Comparison of ENCODE assay signal across 8 cellular contexts in the genomic region with DNA sequence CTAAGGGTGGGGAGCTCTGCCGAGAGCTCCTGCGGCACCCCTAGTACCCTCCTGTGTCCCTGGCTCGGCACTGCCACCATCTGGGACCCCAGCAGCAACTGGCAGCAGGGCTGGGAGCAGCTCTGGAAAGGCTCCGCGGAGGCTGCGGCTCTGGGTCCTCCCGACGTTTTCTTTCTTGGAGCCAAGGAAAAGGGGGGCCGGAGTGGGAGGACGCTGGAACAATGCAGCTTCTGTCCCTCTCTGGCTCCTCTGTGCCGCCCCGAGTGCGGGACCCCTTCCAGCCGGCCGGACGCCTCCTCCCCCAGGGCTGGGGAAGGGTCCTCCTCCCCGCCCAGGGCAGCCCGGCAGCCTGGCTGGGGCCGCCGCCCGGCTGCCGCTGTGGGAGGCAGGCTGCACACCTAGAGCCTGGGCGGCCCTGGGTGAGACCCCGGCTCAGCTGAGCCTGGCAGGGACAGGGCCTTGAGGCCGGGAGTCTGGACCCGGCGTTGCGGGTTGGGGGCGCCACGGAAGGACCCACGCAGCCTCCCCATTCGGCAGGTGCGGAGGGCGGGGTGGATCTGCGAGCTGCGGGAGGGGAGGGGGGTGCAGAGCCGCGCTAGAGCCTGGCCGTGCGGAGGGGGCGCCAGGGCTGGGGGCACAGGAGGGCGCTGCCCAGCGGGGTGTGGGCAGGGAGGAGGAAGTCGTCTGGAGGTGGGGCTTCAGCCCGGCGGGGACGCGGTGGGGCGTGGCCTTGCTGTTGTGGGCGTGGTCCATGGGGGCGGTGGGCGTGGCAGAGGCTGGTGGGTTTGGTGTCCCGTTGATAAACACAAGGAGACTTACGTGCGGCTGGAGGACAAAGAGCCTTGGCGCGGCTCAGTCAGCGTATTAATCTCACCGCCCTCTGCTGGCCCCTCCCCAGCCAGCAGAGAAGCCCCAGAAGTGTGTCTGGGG. TPM values are rescaled to one million over a fixed set of nuclear protein-coding genes. Genes with fewer than 3 reads are reported as not detected.
A peak's percentile ranks its signal among the peaks of the same experiment; 100 is the strongest.
DNase-seq lines count a peak whose midpoint lies in the region; ATAC-seq, FAIRE-seq and TF ChIP-seq lines count a peak whose summit lies in the region.

No MANE protein-coding gene starts in this region.

- no peak overlapping the region for H4K91ac ChIP-seq in H1 (replicated peaks; ENCODE audit: insufficient read length, low read length)

- no peaks in the 10 kb centered on the region for H3K27me3 ChIP-seq in H1 (replicated peaks in 1 of 4; ENCODE audit: control insufficient read depth in 3 of 4, extremely low read depth in 1 of 4, insufficient read depth in 3 of 4, low read length in 3 of 4)
- H3K27me3 ChIP-seq in mesendoderm (ENCODE audit: insufficient read depth, low read length, poor library complexity) = no peaks in the 10 kb centered on the region

- H4K20me1 ChIP-seq in H1 (replicated peaks in 1 of 2; ENCODE audit: control insufficient read depth in 1 of 2, insufficient read depth in 2 of 2, low read length in 2 of 2) = no peaks in the 10 kb centered on the region

- H3K4ac ChIP-seq in H1 (replicated peaks; ENCODE audit: insufficient read length, low read depth, low read length) (peak overlapping the region; percentile 41), mesendoderm (ENCODE audit: low read depth, low read length) (no peak overlapping the region)

- no peak overlapping the region; the same call in 1 of the 2 replicates for H2BK5ac ChIP-seq in H1 (ENCODE audit: low read depth, low read length)
- H2BK5ac ChIP-seq in mesendoderm (ENCODE audit: low read length) = no peak overlapping the region

- DNase-seq in Ammon's horn (ENCODE audit: low spot score) = peak; percentile 85
- DNase-seq in activated CD8-positive, alpha-beta T cell treated with anti-CD3 and anti-CD28 coated beads for 36 hours = peak; percentile 81
- peak; percentile 80 to 100 for DNase-seq in H1 (ENCODE audit: low read depth in 1 of 2, low spot score in 2 of 2)
- peak; percentile 90 for DNase-seq in mesendoderm
- peak; percentile 33 for DNase-seq in stimulated activated CD8-positive, alpha-beta memory T cell treated with anti-CD3 and anti-CD28 coated beads, Interleukin-12 subunit alpha, Interleukin-12 subunit beta, amount 100 ng/mL, for 4 hours (ENCODE audit: low read depth)
- DNase-seq in HK-2 (ENCODE audit: unreplicated experiment) = no peak

- peak overlapping the region; percentile 62; the same call in 1 of the 2 replicates for H2BK12ac ChIP-seq in H1 (ENCODE audit: low read depth, low read length)

- H2BK120ac ChIP-seq in H1 (replicated peaks; ENCODE audit: low read depth, low read length) (no peak overlapping the region), mesendoderm (ENCODE audit: low read depth, low read length) (no peak overlapping the region)

- H3K9ac ChIP-seq in H1 (replicated peaks in 1 of 4; ENCODE audit: extremely low read depth in 1 of 4, low read depth in 3 of 4, low read length in 3 of 4) = peak overlapping the region in 2 of 4 experiments; percentile 60 to 63; a peak in 4 of 7 replicates
- peak overlapping the region; percentile 75 for H3K9ac ChIP-seq in mesendoderm (ENCODE audit: low read length)

- H3K14ac ChIP-seq in H1 (ENCODE audit: insufficient read length) = no peak overlapping the region

- ATAC-seq in activated CD8-positive, alpha-beta T cell treated with anti-CD3 and anti-CD28 coated beads for 36 hours = peak; percentile 88
- ATAC-seq in GM21381 (IDR thresholded peaks at IDR 0.05; ENCODE audit: unreplicated experiment) = no peak

- H4K8ac ChIP-seq in H1 (ENCODE audit: extremely low read depth, insufficient read depth, low read length) = peak overlapping the region; percentile 90
- no peak overlapping the region for H4K8ac ChIP-seq in mesendoderm (ENCODE audit: low read depth, low read length)

- no peak overlapping the region for H3K27ac Mint-ChIP-seq in activated CD8-positive, alpha-beta T cell treated with anti-CD3 and anti-CD28 coated beads for 36 hours

- POLR2A ChIA-PET in activated CD8-positive, alpha-beta T cell treated with anti-CD3 and anti-CD28 coated beads for 36 hours (lab: Charles Lee) = interaction anchor here (1.4 kb wide), 2 partner anchors 11 to 12 kb away, joined by 3 read pairs; no protein-coding TSS in a partner anchor
- POLR2A ChIA-PET in H1 (lab: Charles Lee; ENCODE audit: partially characterized antibody) = interaction anchor here (0.9 to 8.0 kb wide), 6 partner anchors 9 to 66 kb away, joined by 3 to 137 read pairs (median 3); a partner anchor contains a TSS

- H3K9me3 ChIP-seq in H1 (ENCODE audit: insufficient read depth in 2 of 2, low read depth in 1 of 2, low read length in 1 of 2) = no peaks in the 10 kb centered on the region

- CTCF ChIA-PET in activated CD8-positive, alpha-beta T cell treated with anti-CD3 and anti-CD28 coated beads for 36 hours (lab: Charles Lee) = no interaction called here
- CTCF ChIA-PET in H1 (lab: Charles Lee; ENCODE audit: partially characterized antibody) = interaction anchor here (0.7 to 7.9 kb wide), 9 partner anchors 12 to 180 kb away, joined by 3 to 80 read pairs (median 3); a partner anchor contains a TSS

- H3K23ac ChIP-seq in H1 (ENCODE audit: insufficient read length) = no peak overlapping the region
- H3K23ac ChIP-seq in mesendoderm (ENCODE audit: low read length) = peak overlapping the region; percentile 89

- H3K79me2 ChIP-seq in H1 (ENCODE audit: control insufficient read depth in 1 of 2, insufficient read depth in 2 of 2, low read length in 2 of 2) (no peaks in the 10 kb centered on the region), mesendoderm (ENCODE audit: control insufficient read depth, insufficient read depth, low read length) (no peaks in the 10 kb centered on the region)

- H2AFZ ChIP-seq in H1 (ENCODE audit: low read length) = no peak overlapping the region

- H3K36me3 Mint-ChIP-seq in activated CD8-positive, alpha-beta T cell treated with anti-CD3 and anti-CD28 coated beads for 36 hours (ENCODE audit: low read depth) = no peaks in the 10 kb centered on the region

- TF ChIP-seq EP300 in Ishikawa (IDR thresholded peaks at IDR 0.05; ENCODE audit: borderline replicate concordance) = no peak
- no peak for TF ChIP-seq EP300 in H1 (IDR thresholded peaks at IDR 0.05; ENCODE audit: borderline replicate concordance in 1 of 2, low read depth in 2 of 2, low read length in 2 of 2)

- no peaks in the 10 kb centered on the region for H3K9me3 Mint-ChIP-seq in activated CD8-positive, alpha-beta T cell treated with anti-CD3 and anti-CD28 coated beads for 36 hours

- H2BK20ac ChIP-seq in H1 (ENCODE audit: low read length) = no peak overlapping the region

- H3K36me3 ChIP-seq in H1 (ENCODE audit: control insufficient read depth in 2 of 4, insufficient read depth in 4 of 4, low read length in 3 of 4) = peaks cover 0 to 2% (median 0%) of the 10 kb centered on the region in 4 experiments; a peak in 2 of 8 replicates
- no peaks in the 10 kb centered on the region for H3K36me3 ChIP-seq in mesendoderm (ENCODE audit: control insufficient read depth, insufficient read depth, low read length)

- intact Hi-C loops in activated CD8-positive, alpha-beta T cell treated with anti-CD3 and anti-CD28 coated beads for 36 hours (cut with micrococcal nuclease) = no loop called here

- 24% methylated on average over 16 of the region's 59 CpGs; no CpG with 5 or more reads in 1 of the 2 experiments for WGBS in H1 (ENCODE audit: extremely low coverage in 1 of 2, insufficient coverage in 1 of 2, insufficient read length in 1 of 2, insufficient replicate concordance in 2 of 2, low coverage in 1 of 2, low lambda C conversion rate in 2 of 2, missing lambda C conversion rate in 1 of 2), 2 experiments
- WGBS in mesendoderm (ENCODE audit: extremely low coverage, insufficient coverage, low lambda C conversion rate) = no CpG with 5 or more reads among the region's 59 CpGs

- H4K5ac ChIP-seq in H1 (ENCODE audit: insufficient read length, low read depth, low read length) (no peak overlapping the region), mesendoderm (ENCODE audit: low read length) (no peak overlapping the region)

- H3K56ac ChIP-seq in H1 (replicated peaks; ENCODE audit: insufficient read length, low read depth, low read length) (no peak overlapping the region), mesendoderm (ENCODE audit: low read length) (peak overlapping the region; percentile 86)

- peaks cover 0 to 19% (median 10%) of the 10 kb centered on the region in 4 experiments; a peak in 6 of 7 replicates for H3K4me1 ChIP-seq in H1 (replicated peaks in 1 of 4; ENCODE audit: control insufficient read depth in 3 of 4, insufficient read depth in 4 of 4, low read length in 3 of 4)
- no peaks in the 10 kb centered on the region for H3K4me1 ChIP-seq in mesendoderm (ENCODE audit: control insufficient read depth, low read depth, low read length)

- H3K23me2 ChIP-seq in H1 (ENCODE audit: low read depth, low read length) = peaks cover 2% of the 10 kb centered on the region; the same call in 1 of the 2 replicates

- no peaks in the 10 kb centered on the region for H3K27me3 Mint-ChIP-seq in activated CD8-positive, alpha-beta T cell treated with anti-CD3 and anti-CD28 coated beads for 36 hours

- H3K27ac ChIP-seq in H1 (ENCODE audit: low read depth, low read length) (peak overlapping the region; percentile 52), mesendoderm (ENCODE audit: low read depth, low read length) (no peak overlapping the region)

- H3K18ac ChIP-seq in H1 (ENCODE audit: extremely low read depth, low read length) (no peak overlapping the region; the same call in 1 of the 2 replicates), mesendoderm (ENCODE audit: low read length) (peak overlapping the region; percentile 35)

- TF ChIP-seq CTCF in activated CD8-positive, alpha-beta T cell treated with anti-CD3 and anti-CD28 coated beads for 36 hours (IDR thresholded peaks at IDR 0.05) = no peak
- TF ChIP-seq CTCF in H1 (IDR thresholded peaks at IDR 0.05; ENCODE audit: control extremely low read depth in 1 of 3, insufficient read depth in 1 of 3, low read depth in 1 of 3, low read length in 3 of 3) = peak in 2 of 3 experiments; percentile 6 to 22; a peak in 3 of 4 replicates

- H2BK15ac ChIP-seq in H1 (ENCODE audit: low read length) (no peak overlapping the region), mesendoderm (replicated peaks; ENCODE audit: low read depth) (no peak overlapping the region)

- H3K79me1 ChIP-seq in H1 (ENCODE audit: low read depth, low read length) (no peaks in the 10 kb centered on the region), mesendoderm (ENCODE audit: low read length) (no peaks in the 10 kb centered on the region)

- TF ChIP-seq RAD21 in Ishikawa (IDR thresholded peaks at IDR 0.05; ENCODE audit: low read depth) (no peak), H1 (IDR thresholded peaks at IDR 0.05 in 1 of 2, conservative IDR thresholded peaks at IDR 0.05 in 1 of 2; ENCODE audit: low read depth in 2 of 2, low read length in 2 of 2) (peak in 1 of 2 experiments; percentile 13; a peak in 1 of 4 replicates)

- H3K4me2 ChIP-seq in H1 (ENCODE audit: insufficient read depth in 1 of 2, low read depth in 2 of 2, low read length in 2 of 2) = peak overlapping the region; percentile 54 to 77
- H3K4me2 ChIP-seq in mesendoderm (ENCODE audit: low read length) = peak overlapping the region; percentile 73

- H2AK5ac ChIP-seq in H1 (ENCODE audit: low read depth, low read length) (no peak overlapping the region), mesendoderm (ENCODE audit: low read length) (no peak overlapping the region)

- TF ChIP-seq POLR2A in H1 (IDR thresholded peaks at IDR 0.05; ENCODE audit: control extremely low read depth in 1 of 2, low read depth in 2 of 2, low read length in 2 of 2) = 0 out of 3 replicates have a peak, but pooled peaks of 1 of the 2 experiments have one; percentile 32

- H3K4me3 Mint-ChIP-seq in activated CD8-positive, alpha-beta T cell treated with anti-CD3 and anti-CD28 coated beads for 36 hours = no peak overlapping the region

- FAIRE-seq in H1 (lab: Jason Lieb, UNC) = no peak

- H3K4me1 Mint-ChIP-seq in activated CD8-positive, alpha-beta T cell treated with anti-CD3 and anti-CD28 coated beads for 36 hours (ENCODE audit: low read depth) = peaks cover 5% of the 10 kb centered on the region

- H3K4me3 ChIP-seq in H1 (ENCODE audit: extremely low read depth in 1 of 4, insufficient read depth in 2 of 4, low read depth in 3 of 4, low read length in 4 of 4) (peak overlapping the region; percentile 23 to 72 (median 28); a peak in 7 of 8 replicates), mesendoderm (ENCODE audit: low read length) (no peak overlapping the region)

RNA-seq across cellular contexts. Expression of a gene that starts 15.1 kb away (rescaled TPM):
- total RNA-seq in activated CD8-positive, alpha-beta T cell treated with anti-CD3 and anti-CD28 coated beads for 36 hours = 1 to 10 TPM; 8.8 to 10.0 TPM
- total RNA-seq in H1 (2021; fragmentation: NEBNext Ultra II Directional; extraction: Animal tissue kit (Norgen Biotek cat#: 25700)) = 15.7 and 18.0 TPM in 2 replicates
- 12.8 and 19.8 TPM in 2 replicates for polyA plus RNA-seq in H1 (2011; rRNA removed)
- 13.8 TPM for polyA plus RNA-seq in H1 (2011; cell fraction: cytosol; rRNA removed)
- 39.2 TPM for polyA plus RNA-seq in H1 (2011; cell fraction: nucleus; rRNA removed)
- 9.3 to 15.2 TPM (median 14.5 TPM) in 4 replicates for polyA plus RNA-seq in H1 (2012, experiment 1 of 2)
- polyA plus RNA-seq in H1 (2012, experiment 2 of 2) = 12.0 TPM
- polyA plus RNA-seq in H1 (2013, experiment 1 of 2) = 14.4 TPM
- polyA plus RNA-seq in H1 (2013, experiment 2 of 2) = 13.9 TPM
- polyA minus RNA-seq in H1 (2011; rRNA and poly(A)+ RNA removed) = 3.5 and 4.2 TPM in 2 replicates
- polyA minus RNA-seq in H1 (2011; cell fraction: cytosol; rRNA and poly(A)+ RNA removed) = 12.7 TPM
- 11.2 TPM for polyA minus RNA-seq in H1 (2011; cell fraction: nucleus; rRNA and poly(A)+ RNA removed)
- 8.2 TPM for polyA plus RNA-seq in mesendoderm (2013, experiment 1 of 2)
- polyA plus RNA-seq in mesendoderm (2013, experiment 2 of 2) = 8.6 TPM

RNA-seq across cellular contexts. Expression of a gene that starts 21.1 kb away (rescaled TPM):
- total RNA-seq in activated CD8-positive, alpha-beta T cell treated with anti-CD3 and anti-CD28 coated beads for 36 hours = 10 to 100 TPM; 16.1 to 17.4 TPM
- total RNA-seq in H1 (2021; fragmentation: NEBNext Ultra II Directional; extraction: Animal tissue kit (Norgen Biotek cat#: 25700)) = 17.9 and 19.0 TPM in 2 replicates
- polyA plus RNA-seq in H1 (2011; rRNA removed) = 11.6 and 13.6 TPM in 2 replicates
- polyA plus RNA-seq in H1 (2011; cell fraction: cytosol; rRNA removed) = 19.7 TPM
- 13.9 TPM for polyA plus RNA-seq in H1 (2011; cell fraction: nucleus; rRNA removed)
- 6.2 to 15.0 TPM (median 13.2 TPM) in 4 replicates for polyA plus RNA-seq in H1 (2012, experiment 1 of 2)
- polyA plus RNA-seq in H1 (2012, experiment 2 of 2) = 11.1 TPM
- polyA plus RNA-seq in H1 (2013, experiment 1 of 2) = 14.6 TPM
- 15.8 TPM for polyA plus RNA-seq in H1 (2013, experiment 2 of 2)
- 0.61 and 1.1 TPM in 2 replicates for polyA minus RNA-seq in H1 (2011; rRNA and poly(A)+ RNA removed)
- 3.7 TPM for polyA minus RNA-seq in H1 (2011; cell fraction: cytosol; rRNA and poly(A)+ RNA removed)
- polyA minus RNA-seq in H1 (2011; cell fraction: nucleus; rRNA and poly(A)+ RNA removed) = 10.4 TPM
- polyA plus RNA-seq in mesendoderm (2013, experiment 1 of 2) = 18.9 TPM
- 19.7 TPM for polyA plus RNA-seq in mesendoderm (2013, experiment 2 of 2)

RNA-seq across cellular contexts. Expression of a gene that starts 31.0 kb away (rescaled TPM):
- total RNA-seq in activated CD8-positive, alpha-beta T cell treated with anti-CD3 and anti-CD28 coated beads for 36 hours = 1 to 10 TPM; 6.8 to 7.1 TPM
- total RNA-seq in H1 (2021; fragmentation: NEBNext Ultra II Directional; extraction: Animal tissue kit (Norgen Biotek cat#: 25700)) = 0.88 and 1.1 TPM in 2 replicates
- 0.13 and 0.15 TPM in 2 replicates for polyA plus RNA-seq in H1 (2011; rRNA removed)
- 0.26 TPM for polyA plus RNA-seq in H1 (2011; cell fraction: cytosol; rRNA removed)
- 1.7 TPM for polyA plus RNA-seq in H1 (2011; cell fraction: nucleus; rRNA removed)
- polyA plus RNA-seq in H1 (2012, experiment 1 of 2) = 0.57 to 0.92 TPM (median 0.67 TPM) in 4 replicates
- polyA plus RNA-seq in H1 (2012, experiment 2 of 2) = 0.22 TPM
- polyA plus RNA-seq in H1 (2013, experiment 1 of 2) = 0.10 TPM
- 0.17 TPM for polyA plus RNA-seq in H1 (2013, experiment 2 of 2)
- 0.07 TPM in 1 of 2 replicates, not detected in the other for polyA minus RNA-seq in H1 (2011; rRNA and poly(A)+ RNA removed)
- polyA minus RNA-seq in H1 (2011; cell fraction: cytosol; rRNA and poly(A)+ RNA removed) = not detected
- 0.90 TPM for polyA minus RNA-seq in H1 (2011; cell fraction: nucleus; rRNA and poly(A)+ RNA removed)
- 0.29 TPM for polyA plus RNA-seq in mesendoderm (2013, experiment 1 of 2)
- 0.20 TPM for polyA plus RNA-seq in mesendoderm (2013, experiment 2 of 2)

RNA-seq across cellular contexts. Expression of a gene that starts 38.6 kb away (rescaled TPM):
- under 1 TPM in 1 of 2 experiments, not detected in 1; 0.07 TPM for total RNA-seq in activated CD8-positive, alpha-beta T cell treated with anti-CD3 and anti-CD28 coated beads for 36 hours
- not detected in 2 replicates for total RNA-seq in H1 (2021; fragmentation: NEBNext Ultra II Directional; extraction: Animal tissue kit (Norgen Biotek cat#: 25700))
- polyA plus RNA-seq in H1 (2011; rRNA removed) = 0.02 TPM in 2 replicates
- polyA plus RNA-seq in H1 (2011; cell fraction: cytosol; rRNA removed) = 0.01 TPM
- polyA plus RNA-seq in H1 (2011; cell fraction: nucleus; rRNA removed) = 0.07 TPM
- 0.03 TPM in 2 of 4 replicates, not detected in the others for polyA plus RNA-seq in H1 (2012, experiment 1 of 2)
- polyA plus RNA-seq in H1 (2012, experiment 2 of 2) = 0.03 TPM
- polyA plus RNA-seq in H1 (2013, experiment 1 of 2) = 0.02 TPM
- under 0.01 TPM for polyA plus RNA-seq in H1 (2013, experiment 2 of 2)
- 0.06 TPM in 1 of 2 replicates, not detected in the other for polyA minus RNA-seq in H1 (2011; rRNA and poly(A)+ RNA removed)
- polyA minus RNA-seq in H1 (2011; cell fraction: cytosol; rRNA and poly(A)+ RNA removed) = not detected
- not detected for polyA minus RNA-seq in H1 (2011; cell fraction: nucleus; rRNA and poly(A)+ RNA removed)
- polyA plus RNA-seq in mesendoderm (2013, experiment 1 of 2) = under 0.01 TPM
- polyA plus RNA-seq in mesendoderm (2013, experiment 2 of 2) = under 0.01 TPM

RNA-seq across cellular contexts. Expression of a gene that starts 57.5 kb away (rescaled TPM):
- 10 to 100 TPM; 15.5 to 17.1 TPM for total RNA-seq in activated CD8-positive, alpha-beta T cell treated with anti-CD3 and anti-CD28 coated beads for 36 hours
- total RNA-seq in H1 (2021; fragmentation: NEBNext Ultra II Directional; extraction: Animal tissue kit (Norgen Biotek cat#: 25700)) = 15.1 and 18.1 TPM in 2 replicates
- 6.9 and 10.0 TPM in 2 replicates for polyA plus RNA-seq in H1 (2011; rRNA removed)
- 8.1 TPM for polyA plus RNA-seq in H1 (2011; cell fraction: cytosol; rRNA removed)
- 36.1 TPM for polyA plus RNA-seq in H1 (2011; cell fraction: nucleus; rRNA removed)
- polyA plus RNA-seq in H1 (2012, experiment 1 of 2) = 9.7 to 16.5 TPM (median 15.3 TPM) in 4 replicates
- polyA plus RNA-seq in H1 (2012, experiment 2 of 2) = 9.6 TPM
- 10.1 TPM for polyA plus RNA-seq in H1 (2013, experiment 1 of 2)
- polyA plus RNA-seq in H1 (2013, experiment 2 of 2) = 9.2 TPM
- 4.4 and 4.5 TPM in 2 replicates for polyA minus RNA-seq in H1 (2011; rRNA and poly(A)+ RNA removed)
- polyA minus RNA-seq in H1 (2011; cell fraction: cytosol; rRNA and poly(A)+ RNA removed) = 4.9 TPM
- 8.9 TPM for polyA minus RNA-seq in H1 (2011; cell fraction: nucleus; rRNA and poly(A)+ RNA removed)
- polyA plus RNA-seq in mesendoderm (2013, experiment 1 of 2) = 12.5 TPM
- 12.5 TPM for polyA plus RNA-seq in mesendoderm (2013, experiment 2 of 2)
